ENCODE assay signal across 12 cellular contexts in genomic region chr2:230932556-230933511, GRCh38. TPM values are rescaled to one million over a fixed set of nuclear protein-coding genes. Genes with fewer than 3 reads are reported as not detected.
DNase-seq lines count a peak whose midpoint lies in the region; ATAC-seq and TF ChIP-seq lines count a peak whose summit lies in the region.
"Had no signal": no experiment of that assay in that cellular context is flagged by ENCODE, and none has a peak within 500 bp of the region (broad histone marks: within the 10 kb centered on the region; RNA-seq: fewer than 3 reads in every experiment).

No MANE protein-coding gene starts in this region.

- H2AFZ ChIP-seq in neuronal stem cell (ENCODE audit: low read length): peak overlapping the region; percentile 79

- H3K4me3 ChIP-seq in RWPE2 (ENCODE audit: severe bottlenecking) (no peak overlapping the region), fibroblast of the aortic adventitia (ENCODE audit: low read depth, low read length) (no peak overlapping the region), neuronal stem cell (ENCODE audit: low read length in 2 of 2) (no peak overlapping the region), A673 (ENCODE audit: low read depth, low read length, poor library complexity, severe bottlenecking) (no peak overlapping the region)

- H3K4ac ChIP-seq in neuronal stem cell (ENCODE audit: low read length): no peak overlapping the region

- BruUV-seq in A673 (replicated peaks; lab: Mats Ljungman, UMichigan): no TSS peak

- H3K27me3 ChIP-seq in RWPE2 (ENCODE audit: insufficient read depth, poor library complexity, severe bottlenecking) (no peaks in the 10 kb centered on the region), neuronal stem cell (ENCODE audit: control insufficient read depth in 3 of 3, insufficient read depth in 3 of 3, low read depth in 1 of 3, low read length in 3 of 3) (no peaks in the 10 kb centered on the region), A673 (replicated peaks; ENCODE audit: insufficient read depth, low read depth, low read length, poor library complexity) (no peaks in the 10 kb centered on the region)

- H2BK120ac ChIP-seq in neuronal stem cell (ENCODE audit: low read depth, low read length): no peak overlapping the region

- peak overlapping the region in 1 of 2 donors; percentile 61 for H3K4me3 Mint-ChIP-seq in CD14-positive monocyte

- H3K36me3 ChIP-seq in RWPE2 (ENCODE audit: low read depth) (no peaks in the 10 kb centered on the region), neuronal stem cell (replicated peaks in 1 of 2; ENCODE audit: control insufficient read depth in 2 of 2, insufficient read depth in 2 of 2, low read length in 2 of 2) (no peaks in the 10 kb centered on the region), A673 (ENCODE audit: insufficient read depth, low read length, poor library complexity, severe bottlenecking) (no peaks in the 10 kb centered on the region)

- no peak for TF ChIP-seq CTCF in CD14-positive monocyte (IDR thresholded peaks at IDR 0.05)
- TF ChIP-seq CTCF in RWPE2 (IDR thresholded peaks at IDR 0.05; ENCODE audit: poor library complexity, severe bottlenecking): no peak
- no peak for TF ChIP-seq CTCF in fibroblast of the aortic adventitia (IDR thresholded peaks at IDR 0.05; ENCODE audit: insufficient read depth, low read length)
- no peak for TF ChIP-seq CTCF in A673 (conservative IDR thresholded peaks at IDR 0.05; ENCODE audit: low read depth, low read length)

- intact Hi-C loops in CD14-positive monocyte (cut with micrococcal nuclease) (no loop called here), A673 (cut with micrococcal nuclease; ENCODE audit: unreplicated experiment) (no loop called here)

- peak overlapping the region; percentile 9 for H3K18ac ChIP-seq in neuronal stem cell (ENCODE audit: low read length)

- H3K23ac ChIP-seq in neuronal stem cell (ENCODE audit: low read depth, low read length, poor library complexity): peak overlapping the region; percentile 62

- peaks cover 33% of the 10 kb centered on the region for H3K4me1 Mint-ChIP-seq in CD14-positive monocyte

- H2BK12ac ChIP-seq in neuronal stem cell (ENCODE audit: low read length): no peak overlapping the region

- H3K27ac ChIP-seq in RWPE2 (ENCODE audit: poor library complexity, severe bottlenecking) (no peak overlapping the region), neuronal stem cell (replicated peaks; ENCODE audit: low read length) (no peak overlapping the region), A673 (ENCODE audit: low read depth, low read length, poor library complexity, severe bottlenecking) (no peak overlapping the region)

- H2AK5ac ChIP-seq in neuronal stem cell (ENCODE audit: low read depth, low read length): peak overlapping the region; percentile 21

- H3K9me3 Mint-ChIP-seq in CD14-positive monocyte: peaks cover 13 to 32% (median 28%) of the 10 kb centered on the region in 7 donors

- H3K4me1 ChIP-seq in RWPE2 (ENCODE audit: insufficient read depth, poor library complexity, severe bottlenecking) (no peaks in the 10 kb centered on the region), neuronal stem cell (ENCODE audit: control insufficient read depth in 2 of 2, insufficient read depth in 1 of 2, low read depth in 1 of 2, low read length in 2 of 2) (peaks cover 7% of the 10 kb centered on the region in 2 donors), A673 (ENCODE audit: insufficient read depth, low read length, poor library complexity, severe bottlenecking) (no peaks in the 10 kb centered on the region)

- H2BK15ac ChIP-seq in neuronal stem cell (ENCODE audit: low read length): no peak overlapping the region

- H3K4me2 ChIP-seq in neuronal stem cell (ENCODE audit: insufficient read depth, low read length, poor library complexity, severe bottlenecking): no peak overlapping the region

- H2BK5ac ChIP-seq in neuronal stem cell (ENCODE audit: low read length): no peak overlapping the region

- H3K27ac Mint-ChIP-seq in CD14-positive monocyte: peak overlapping the region in 6 of 7 donors; percentile 12 to 83 (median 62)

- H3K9ac ChIP-seq in neuronal stem cell (ENCODE audit: low read depth, low read length, poor library complexity): peak overlapping the region; percentile 53

- peak; percentile 37; the same call in 1 of the 3 replicates for ATAC-seq in RWPE2 (ENCODE audit: low read depth)
- ATAC-seq: activated CD4-positive, CD25-positive, alpha-beta regulatory T cell treated with anti-CD3 and anti-CD28 coated beads, Interleukin-2, amount 50 U/mL, for 24 hours had no signal

- H3K9me3 ChIP-seq in RWPE2 (ENCODE audit: severe bottlenecking) (no peaks in the 10 kb centered on the region), neuronal stem cell (replicated peaks in 1 of 2; ENCODE audit: control insufficient read depth in 2 of 2, insufficient read depth in 1 of 2, low read depth in 1 of 2, low read length in 2 of 2) (peaks cover 5 to 17% of the 10 kb centered on the region in 2 donors), A673 (ENCODE audit: low read depth, low read length, poor library complexity, severe bottlenecking) (peaks cover 5% of the 10 kb centered on the region)

- no peak overlapping the region for H3K14ac ChIP-seq in neuronal stem cell (ENCODE audit: low read length)

- H4K8ac ChIP-seq in neuronal stem cell (ENCODE audit: low read depth, low read length): no peak overlapping the region

- no peak overlapping the region for H4K91ac ChIP-seq in neuronal stem cell (ENCODE audit: low read depth, low read length, poor library complexity)

- no peaks in the 10 kb centered on the region for H3K36me3 Mint-ChIP-seq in CD14-positive monocyte

- WGBS in neuronal stem cell (ENCODE audit: extremely low coverage in 2 of 2, insufficient read length in 2 of 2, insufficient replicate concordance in 1 of 2), 2 donors: no CpG with 5 or more reads among the region's 22 CpGs

- POLR2A ChIA-PET in A673 (lab: Charles Lee; ENCODE audit: low non-redundant PET): no interaction called here

- H3K27me3 Mint-ChIP-seq in CD14-positive monocyte (ENCODE audit: low read depth in 3 of 3): peaks cover 0 to 6% (median 1%) of the 10 kb centered on the region in 3 donors

- no peaks in the 10 kb centered on the region for H3K79me1 ChIP-seq in neuronal stem cell (ENCODE audit: low read depth, low read length)

- peak; percentile 44 for DNase-seq in CD14-positive monocyte (ENCODE audit: low spot score)
- DNase-seq in RWPE2 (ENCODE audit: low spot score): no peak
- DNase-seq in fibroblast of the aortic adventitia (ENCODE audit: low read depth): peak; percentile 76
- DNase-seq in neuronal stem cell (ENCODE audit: low spot score): no peak
- DNase-seq in A673 (ENCODE audit: low spot score): no peak
- DNase-seq in HT-29 (ENCODE audit: low spot score): no peak
- DNase-seq in NCI-H2029 (lab: John Stamatoyannopoulos, UW): no peak
- DNase-seq in T-helper 1 cell: no peak
- DNase-seq: cerebellar nuclear complex, NCI-H748 treated with DMSO at 0.1 percent for 48 hours had no signal

- CTCF ChIA-PET in A673 (lab: Charles Lee): no interaction called here

RNA-seq across cellular contexts. Expression of gene GPR55, which starts 7.8 kb away (rescaled TPM):
- under 1 TPM in 1 of 2 donors, not detected in 1; 0.11 TPM for polyA plus RNA-seq in CD14-positive monocyte
- total RNA-seq in fibroblast of the aortic adventitia (ENCODE audit: low replicate concordance) (under 0.01 TPM in 1 of 2 replicates, not detected in the other), A673 (2021) (0.19 TPM in 1 of 2 replicates, not detected in the other)
- not detected for polyA plus RNA-seq in neuronal stem cell (2013, experiment 1 of 2)
- not detected for polyA plus RNA-seq in neuronal stem cell (2013, experiment 2 of 2)
- not detected in 2 replicates for total RNA-seq in HT-29 (2014; rRNA removed; shearing (Covaris generic))
- total RNA-seq: lung microvascular endothelial cell had no signal

Comparison
In these comparisons a context has a peak if more than half of its experiments do, and no peak if none do; other contexts are left out.
1. DNase-seq: peak in CD14-positive monocyte (single experiment) and fibroblast of the aortic adventitia (single experiment); none in RWPE2 (single experiment), neuronal stem cell (single experiment), A673 (single experiment), HT-29 (single experiment), NCI-H2029 (single experiment) and T-helper 1 cell (0 of 5).